Comparison of ENCODE assay signal across 1 cellular context in the genomic region with DNA sequence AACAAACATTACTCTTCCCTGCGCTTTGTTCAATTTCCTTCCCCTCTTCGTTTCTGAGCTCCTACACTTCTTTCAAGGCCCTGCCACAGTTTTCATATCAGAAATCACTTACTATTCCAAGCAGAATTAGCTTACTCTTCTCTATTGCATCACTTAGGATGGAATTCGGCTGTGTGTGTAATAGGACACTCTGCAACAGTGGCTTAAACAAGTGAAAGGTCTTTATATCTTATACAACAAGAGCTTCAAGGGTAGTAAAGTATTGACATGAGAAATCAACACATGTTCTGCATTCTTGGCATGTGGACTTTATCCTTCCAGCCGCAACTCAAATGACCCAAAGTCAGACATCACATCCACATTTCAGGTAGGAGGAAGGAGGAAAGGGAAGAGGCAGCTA.
TF ChIP-seq lines count a peak whose summit lies in the region.

No MANE protein-coding gene starts in this region.

TF ChIP-seq in GM23338, 12 proteins besides CTCF, POLR2A, EP300 and RAD21 (continued from another document):
- TF ChIP-seq, protein P1, sequence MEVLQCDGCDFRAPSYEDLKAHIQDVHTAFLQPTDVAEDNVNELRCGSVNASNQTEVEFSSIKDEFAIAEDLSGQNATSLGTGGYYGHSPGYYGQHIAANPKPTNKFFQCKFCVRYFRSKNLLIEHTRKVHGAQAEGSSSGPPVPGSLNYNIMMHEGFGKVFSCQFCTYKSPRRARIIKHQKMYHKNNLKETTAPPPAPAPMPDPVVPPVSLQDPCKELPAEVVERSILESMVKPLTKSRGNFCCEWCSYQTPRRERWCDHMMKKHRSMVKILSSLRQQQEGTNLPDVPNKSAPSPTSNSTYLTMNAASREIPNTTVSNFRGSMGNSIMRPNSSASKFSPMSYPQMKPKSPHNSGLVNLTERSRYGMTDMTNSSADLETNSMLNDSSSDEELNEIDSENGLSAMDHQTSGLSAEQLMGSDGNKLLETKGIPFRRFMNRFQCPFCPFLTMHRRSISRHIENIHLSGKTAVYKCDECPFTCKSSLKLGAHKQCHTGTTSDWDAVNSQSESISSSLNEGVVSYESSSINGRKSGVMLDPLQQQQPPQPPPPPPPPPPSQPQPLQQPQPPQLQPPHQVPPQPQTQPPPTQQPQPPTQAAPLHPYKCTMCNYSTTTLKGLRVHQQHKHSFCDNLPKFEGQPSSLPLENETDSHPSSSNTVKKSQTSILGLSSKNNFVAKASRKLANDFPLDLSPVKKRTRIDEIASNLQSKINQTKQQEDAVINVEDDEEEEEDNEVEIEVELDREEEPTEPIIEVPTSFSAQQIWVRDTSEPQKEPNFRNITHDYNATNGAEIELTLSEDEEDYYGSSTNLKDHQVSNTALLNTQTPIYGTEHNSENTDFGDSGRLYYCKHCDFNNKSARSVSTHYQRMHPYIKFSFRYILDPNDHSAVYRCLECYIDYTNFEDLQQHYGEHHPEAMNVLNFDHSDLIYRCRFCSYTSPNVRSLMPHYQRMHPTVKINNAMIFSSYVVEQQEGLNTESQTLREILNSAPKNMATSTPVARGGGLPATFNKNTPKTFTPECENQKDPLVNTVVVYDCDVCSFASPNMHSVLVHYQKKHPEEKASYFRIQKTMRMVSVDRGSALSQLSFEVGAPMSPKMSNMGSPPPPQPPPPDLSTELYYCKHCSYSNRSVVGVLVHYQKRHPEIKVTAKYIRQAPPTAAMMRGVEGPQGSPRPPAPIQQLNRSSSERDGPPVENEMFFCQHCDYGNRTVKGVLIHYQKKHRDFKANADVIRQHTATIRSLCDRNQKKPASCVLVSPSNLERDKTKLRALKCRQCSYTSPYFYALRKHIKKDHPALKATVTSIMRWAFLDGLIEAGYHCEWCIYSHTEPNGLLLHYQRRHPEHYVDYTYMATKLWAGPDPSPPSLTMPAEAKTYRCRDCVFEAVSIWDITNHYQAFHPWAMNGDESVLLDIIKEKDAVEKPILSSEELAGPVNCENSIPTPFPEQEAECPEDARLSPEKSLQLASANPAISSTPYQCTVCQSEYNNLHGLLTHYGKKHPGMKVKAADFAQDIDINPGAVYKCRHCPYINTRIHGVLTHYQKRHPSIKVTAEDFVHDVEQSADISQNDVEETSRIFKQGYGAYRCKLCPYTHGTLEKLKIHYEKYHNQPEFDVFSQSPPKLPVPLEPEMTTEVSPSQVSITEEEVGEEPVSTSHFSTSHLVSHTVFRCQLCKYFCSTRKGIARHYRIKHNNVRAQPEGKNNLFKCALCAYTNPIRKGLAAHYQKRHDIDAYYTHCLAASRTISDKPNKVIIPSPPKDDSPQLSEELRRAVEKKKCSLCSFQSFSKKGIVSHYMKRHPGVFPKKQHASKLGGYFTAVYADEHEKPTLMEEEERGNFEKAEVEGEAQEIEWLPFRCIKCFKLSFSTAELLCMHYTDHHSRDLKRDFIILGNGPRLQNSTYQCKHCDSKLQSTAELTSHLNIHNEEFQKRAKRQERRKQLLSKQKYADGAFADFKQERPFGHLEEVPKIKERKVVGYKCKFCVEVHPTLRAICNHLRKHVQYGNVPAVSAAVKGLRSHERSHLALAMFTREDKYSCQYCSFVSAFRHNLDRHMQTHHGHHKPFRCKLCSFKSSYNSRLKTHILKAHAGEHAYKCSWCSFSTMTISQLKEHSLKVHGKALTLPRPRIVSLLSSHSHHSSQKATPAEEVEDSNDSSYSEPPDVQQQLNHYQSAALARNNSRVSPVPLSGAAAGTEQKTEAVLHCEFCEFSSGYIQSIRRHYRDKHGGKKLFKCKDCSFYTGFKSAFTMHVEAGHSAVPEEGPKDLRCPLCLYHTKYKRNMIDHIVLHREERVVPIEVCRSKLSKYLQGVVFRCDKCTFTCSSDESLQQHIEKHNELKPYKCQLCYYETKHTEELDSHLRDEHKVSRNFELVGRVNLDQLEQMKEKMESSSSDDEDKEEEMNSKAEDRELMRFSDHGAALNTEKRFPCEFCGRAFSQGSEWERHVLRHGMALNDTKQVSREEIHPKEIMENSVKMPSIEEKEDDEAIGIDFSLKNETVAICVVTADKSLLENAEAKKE (CRISPR knock-in tag; IDR thresholded peaks at IDR 0.05) = no peak
- no peak for TF ChIP-seq ZNF114 (CRISPR knock-in tag; IDR thresholded peaks at IDR 0.05)
- TF ChIP-seq, protein P2, sequence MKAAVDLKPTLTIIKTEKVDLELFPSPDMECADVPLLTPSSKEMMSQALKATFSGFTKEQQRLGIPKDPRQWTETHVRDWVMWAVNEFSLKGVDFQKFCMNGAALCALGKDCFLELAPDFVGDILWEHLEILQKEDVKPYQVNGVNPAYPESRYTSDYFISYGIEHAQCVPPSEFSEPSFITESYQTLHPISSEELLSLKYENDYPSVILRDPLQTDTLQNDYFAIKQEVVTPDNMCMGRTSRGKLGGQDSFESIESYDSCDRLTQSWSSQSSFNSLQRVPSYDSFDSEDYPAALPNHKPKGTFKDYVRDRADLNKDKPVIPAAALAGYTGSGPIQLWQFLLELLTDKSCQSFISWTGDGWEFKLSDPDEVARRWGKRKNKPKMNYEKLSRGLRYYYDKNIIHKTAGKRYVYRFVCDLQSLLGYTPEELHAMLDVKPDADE (IDR thresholded peaks at IDR 0.05) = no peak
TF ChIP-seq in GM23338: peak in this region for 0.
